In genomic region chr19:49638360-49638759, GRCh38 we compare ENCODE assay signal across 8 cellular contexts. TPM values are rescaled to one million over a fixed set of nuclear protein-coding genes. Genes with fewer than 3 reads are reported as not detected.
A peak's percentile ranks its signal among the peaks of the same experiment; 100 is the strongest.
DNase-seq lines count a peak whose midpoint lies in the region; ATAC-seq and TF ChIP-seq lines count a peak whose summit lies in the region.

No MANE protein-coding gene starts in this region.

- H3K27me3 Mint-ChIP-seq in T-helper 17 cell, result no peaks in the 10 kb centered on the region

- no peak for TF ChIP-seq CTCF in fibroblast of mammary gland (conservative IDR thresholded peaks at IDR 0.05; ENCODE audit: control insufficient read depth, insufficient read depth, low read depth, low read length)

- no peaks in the 10 kb centered on the region for H3K9me3 ChIP-seq in T-helper 17 cell (ENCODE audit: control insufficient read depth, low read length, poor library complexity, severe bottlenecking)

- H3K4me3 Mint-ChIP-seq in T-helper 17 cell, result peak overlapping the region; percentile 76

- H3K36me3 Mint-ChIP-seq in T-helper 17 cell (ENCODE audit: low read depth), result no peaks in the 10 kb centered on the region

- peak overlapping the region; percentile 76 for H3K4me3 ChIP-seq in fibroblast of mammary gland (ENCODE audit: control insufficient read depth, low read depth, low read length)

- DNase-seq in EL (peak; percentile 41), T-helper 17 cell (no peak), fibroblast of mammary gland (ENCODE audit: low read depth) (peak; percentile 29), retina (peak; percentile 35), NCI-H2029 (lab: John Stamatoyannopoulos, UW) (no peak), anterior cingulate cortex (lab: John Stamatoyannopoulos, UW) (no peak)

- no peak for ATAC-seq in T-helper 17 cell
- ATAC-seq in HG02973 (IDR thresholded peaks at IDR 0.05; ENCODE audit: unreplicated experiment), result no peak
- no peak for ATAC-seq in HG03159 (IDR thresholded peaks at IDR 0.05; ENCODE audit: unreplicated experiment)

- H3K4me1 Mint-ChIP-seq in T-helper 17 cell, result peaks cover 41% of the 10 kb centered on the region

- H3K27ac Mint-ChIP-seq in T-helper 17 cell, result peak overlapping the region; percentile 98

RNA-seq across cellular contexts. Expression of gene RRAS, which starts 1.6 kb away (rescaled TPM):
- total RNA-seq in T-helper 17 cell, result 1 to 10 TPM; 6.6 to 9.1 TPM

RNA-seq across cellular contexts. Expression of gene SCAF1, which starts 3.6 kb away (rescaled TPM):
- 10 to 100 TPM; 34.1 to 36.3 TPM for total RNA-seq in T-helper 17 cell

RNA-seq across cellular contexts. Expression of gene IRF3, which starts 27.3 kb away (rescaled TPM):
- total RNA-seq in T-helper 17 cell, result 100 to 1,000 TPM; 162 to 181 TPM

RNA-seq across cellular contexts. Expression of gene BCL2L12, which starts 27.4 kb away (rescaled TPM):
- 10 to 100 TPM; 10.2 to 15.6 TPM for total RNA-seq in T-helper 17 cell

RNA-seq across cellular contexts. Expression of gene PRMT1, which starts 38.7 kb away (rescaled TPM):
- total RNA-seq in T-helper 17 cell, result 10 to 100 TPM; 83.9 to 97.7 TPM

Comparison
In these comparisons a context has a peak if more than half of its experiments do, and no peak if none do; other contexts are left out.
1. DNase-seq: peak in EL (single experiment), fibroblast of mammary gland (single experiment) and retina (single experiment); none in T-helper 17 cell (0 of 3), NCI-H2029 (single experiment) and anterior cingulate cortex (0 of 58).